ENCODE assay signal across 10 cellular contexts in the genomic region with DNA sequence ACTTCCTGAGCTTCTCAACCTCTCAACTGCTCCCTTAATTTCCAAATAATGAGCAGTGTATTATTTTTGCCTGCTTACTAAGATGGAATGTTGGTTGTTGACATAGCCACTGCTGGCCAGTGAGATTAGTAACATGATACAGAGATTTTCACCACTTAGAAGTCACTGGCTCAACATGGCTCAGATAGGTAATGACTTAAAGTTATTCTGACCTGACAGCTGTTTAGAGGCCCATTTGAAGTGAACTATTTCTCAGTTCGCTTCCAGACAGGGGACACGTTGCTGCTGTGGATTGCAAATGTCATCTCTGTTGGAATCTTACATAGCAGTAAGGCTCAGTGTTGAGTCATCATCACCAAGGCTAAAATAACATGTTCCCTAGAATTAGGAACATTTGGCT.
DNase-seq lines count a peak whose midpoint lies in the region; ATAC-seq, FAIRE-seq and TF ChIP-seq lines count a peak whose summit lies in the region.
"Had no signal": no experiment of that assay in that cellular context is flagged by ENCODE, and none has a peak within 500 bp of the region (broad histone marks: within the 10 kb centered on the region; RNA-seq: fewer than 3 reads in every experiment).

No MANE protein-coding gene starts in this region.

- H3K9ac ChIP-seq in endothelial cell of umbilical vein (replicated peaks; ENCODE audit: extremely low read depth, insufficient read depth, low read length) (no peak overlapping the region), neural progenitor cell (no peak overlapping the region), MM.1S (ENCODE audit: low read length) (no peak overlapping the region)

- H3K36me3 Mint-ChIP-seq in neural progenitor cell (peaks cover 7% of the 10 kb centered on the region), immature natural killer cell (no peaks in the 10 kb centered on the region)
- no peaks in the 10 kb centered on the region for H3K36me3 Mint-ChIP-seq in stimulated activated effector memory CD8-positive, alpha-beta T cell treated with anti-CD3 and anti-CD28 coated beads, Interleukin-12 subunit alpha, Interleukin-12 subunit beta, amount 100 ng/mL, for 72 hours

- H4K20me1 ChIP-seq in endothelial cell of umbilical vein (replicated peaks; ENCODE audit: control insufficient read depth, extremely low read depth, insufficient read depth, low read length) (no peaks in the 10 kb centered on the region), neural progenitor cell (ENCODE audit: low read depth) (no peaks in the 10 kb centered on the region), MM.1S (ENCODE audit: insufficient read depth, low read length) (no peaks in the 10 kb centered on the region)

- H3K9me1 ChIP-seq in endothelial cell of umbilical vein (replicated peaks; ENCODE audit: control insufficient read depth, extremely low read depth, insufficient read depth, low read length): no peaks in the 10 kb centered on the region

- peak overlapping the region; percentile 49 for H3K4me3 Mint-ChIP-seq in neural progenitor cell
- H3K4me3 Mint-ChIP-seq in stimulated activated effector memory CD8-positive, alpha-beta T cell treated with anti-CD3 and anti-CD28 coated beads, Interleukin-12 subunit alpha, Interleukin-12 subunit beta, amount 100 ng/mL, for 72 hours: no peak overlapping the region
- no peak overlapping the region for H3K4me3 Mint-ChIP-seq in immature natural killer cell

- TF ChIP-seq CTCF in endothelial cell of umbilical vein (IDR thresholded peaks at IDR 0.05; ENCODE audit: extremely low read depth in 1 of 2, insufficient read depth in 1 of 2, low read depth in 1 of 2, low read length in 2 of 2) (no peak), neural progenitor cell (IDR thresholded peaks at IDR 0.05) (no peak), MM.1S (IDR thresholded peaks at IDR 0.05; ENCODE audit: low read length) (no peak)

- H3K27me3 Mint-ChIP-seq in neural progenitor cell (ENCODE audit: insufficient read depth, low read depth) (peaks cover 8% of the 10 kb centered on the region), immature natural killer cell (ENCODE audit: low read depth in 3 of 3) (peaks cover 0 to 1% (median 0%) of the 10 kb centered on the region in 3 donors)

- ATAC-seq in stimulated activated effector memory CD8-positive, alpha-beta T cell treated with anti-CD3 and anti-CD28 coated beads, Interleukin-12 subunit alpha, Interleukin-12 subunit beta, amount 100 ng/mL, for 72 hours: no peak

- DNase-seq in Ammon's horn (ENCODE audit: low spot score) (peak; percentile 51), NCI-H2196 treated with DMSO at 0.1 percent for 48 hours (lab: John Stamatoyannopoulos, UW; ENCODE audit: unreplicated experiment) (peak; percentile 26), endothelial cell of umbilical vein (ENCODE audit: low read depth, low spot score) (peak; percentile 51), neural progenitor cell (ENCODE audit: low spot score) (peak; percentile 33), NCI-H1092 (lab: John Stamatoyannopoulos, UW) (no peak), immature natural killer cell (no peak), MM.1S (no peak)
- no peak for DNase-seq in stimulated activated effector memory CD8-positive, alpha-beta T cell treated with anti-CD3 and anti-CD28 coated beads, Interleukin-12 subunit alpha, Interleukin-12 subunit beta, amount 100 ng/mL, for 72 hours (ENCODE audit: low spot score in 2 of 2)
- DNase-seq: DMS79, NCI-H2107 had no signal

- no TSS peak for BruUV-seq in endothelial cell of umbilical vein (replicated peaks; lab: Mats Ljungman, UMichigan)

- FAIRE-seq in endothelial cell of umbilical vein (lab: Jason Lieb, UNC): peak; percentile 64

- H3K27me3 ChIP-seq in endothelial cell of umbilical vein (ENCODE audit: control insufficient read depth in 2 of 2, insufficient read depth in 2 of 2, low read length in 2 of 2) (no peaks in the 10 kb centered on the region), neural progenitor cell (no peaks in the 10 kb centered on the region), MM.1S (replicated peaks; ENCODE audit: insufficient read depth, low read length) (no peaks in the 10 kb centered on the region)

- H3F3A ChIP-seq in neural progenitor cell (ENCODE audit: low read depth): peaks cover 25% of the 10 kb centered on the region
- no peaks in the 10 kb centered on the region for H3F3A ChIP-seq in MM.1S (ENCODE audit: insufficient read depth, low read length)

- no peaks in the 10 kb centered on the region for H3K36me3 ChIP-seq in endothelial cell of umbilical vein (ENCODE audit: control insufficient read depth in 2 of 2, extremely low read depth in 1 of 2, insufficient read depth in 2 of 2, low read length in 2 of 2)
- no peaks in the 10 kb centered on the region for H3K36me3 ChIP-seq in neural progenitor cell
- no peaks in the 10 kb centered on the region for H3K36me3 ChIP-seq in MM.1S (replicated peaks; ENCODE audit: insufficient read depth, low read length)

- CTCF ChIA-PET in endothelial cell of umbilical vein (lab: Charles Lee): interaction anchor here (0.8 to 1.1 kb wide), 2 partner anchors 9 to 46 kb away, joined by 3 to 4 read pairs; no protein-coding TSS in a partner anchor

- H3K79me2 ChIP-seq in endothelial cell of umbilical vein (ENCODE audit: control insufficient read depth, insufficient read depth, low read length) (no peaks in the 10 kb centered on the region), neural progenitor cell (ENCODE audit: low read depth) (no peaks in the 10 kb centered on the region), MM.1S (ENCODE audit: low read length) (no peaks in the 10 kb centered on the region)

- POLR2A ChIA-PET in endothelial cell of umbilical vein (lab: Charles Lee): no interaction called here

- no peak for TF ChIP-seq POLR2A in endothelial cell of umbilical vein (IDR thresholded peaks at IDR 0.05; ENCODE audit: low read depth, low read length)

- no peaks in the 10 kb centered on the region for H3K9me2 ChIP-seq in MM.1S (replicated peaks; ENCODE audit: insufficient read depth, low read length)

- H3K4me3 ChIP-seq in endothelial cell of umbilical vein (replicated peaks in 1 of 3; ENCODE audit: insufficient read depth in 1 of 3, low read depth in 1 of 3, low read length in 3 of 3) (no peak overlapping the region), neural progenitor cell (no peak overlapping the region), MM.1S (ENCODE audit: low read length) (no peak overlapping the region)

- intact Hi-C loops in endothelial cell of umbilical vein (cut with micrococcal nuclease): no loop called here

- H3K9me3 ChIP-seq in endothelial cell of umbilical vein (replicated peaks; ENCODE audit: control insufficient read depth, insufficient read depth, low read length) (no peaks in the 10 kb centered on the region), neural progenitor cell (ENCODE audit: low read depth) (no peaks in the 10 kb centered on the region), MM.1S (replicated peaks; ENCODE audit: insufficient read depth, low read length) (no peaks in the 10 kb centered on the region)

- H2AFZ ChIP-seq in endothelial cell of umbilical vein (ENCODE audit: low read depth, low read length): peak overlapping the region; percentile 36
- no peak overlapping the region for H2AFZ ChIP-seq in neural progenitor cell (replicated peaks)
- no peak overlapping the region for H2AFZ ChIP-seq in MM.1S (ENCODE audit: low read length)

- H3K4me1 ChIP-seq in endothelial cell of umbilical vein (ENCODE audit: control insufficient read depth, extremely low read depth, insufficient read depth, low read length) (peaks cover 6% of the 10 kb centered on the region), neural progenitor cell (peaks cover 48% of the 10 kb centered on the region), MM.1S (ENCODE audit: low read length) (no peaks in the 10 kb centered on the region)

- no peak overlapping the region for H3K27ac Mint-ChIP-seq in neural progenitor cell
- H3K27ac Mint-ChIP-seq in stimulated activated effector memory CD8-positive, alpha-beta T cell treated with anti-CD3 and anti-CD28 coated beads, Interleukin-12 subunit alpha, Interleukin-12 subunit beta, amount 100 ng/mL, for 72 hours: no peak overlapping the region
- no peak overlapping the region for H3K27ac Mint-ChIP-seq in immature natural killer cell

- H3K9me3 Mint-ChIP-seq in neural progenitor cell (peaks cover 15% of the 10 kb centered on the region), immature natural killer cell (peaks cover 0 to 5% (median 0%) of the 10 kb centered on the region in 6 donors)
- no peaks in the 10 kb centered on the region for H3K9me3 Mint-ChIP-seq in stimulated activated effector memory CD8-positive, alpha-beta T cell treated with anti-CD3 and anti-CD28 coated beads, Interleukin-12 subunit alpha, Interleukin-12 subunit beta, amount 100 ng/mL, for 72 hours

- no peak overlapping the region for H3K4me2 ChIP-seq in endothelial cell of umbilical vein (ENCODE audit: insufficient read depth, low read length)
- H3K4me2 ChIP-seq in neural progenitor cell: peak overlapping the region; percentile 39
- H3K4me2 ChIP-seq in MM.1S (ENCODE audit: low read depth, low read length): no peak overlapping the region

- H3K4me1 Mint-ChIP-seq in neural progenitor cell (peaks cover 49% of the 10 kb centered on the region), immature natural killer cell (no peaks in the 10 kb centered on the region)
- H3K4me1 Mint-ChIP-seq in stimulated activated effector memory CD8-positive, alpha-beta T cell treated with anti-CD3 and anti-CD28 coated beads, Interleukin-12 subunit alpha, Interleukin-12 subunit beta, amount 100 ng/mL, for 72 hours: no peaks in the 10 kb centered on the region

- H3K27ac ChIP-seq in endothelial cell of umbilical vein (ENCODE audit: insufficient read depth, low read depth, low read length) (peak overlapping the region; percentile 6), neural progenitor cell (peak overlapping the region; percentile 19), MM.1S (ENCODE audit: low read length) (no peak overlapping the region)

- dilution Hi-C loops in endothelial cell of umbilical vein (cut with MboI; ENCODE audit: extremely low pct_ligation_motif_present, low sequenced_read_pairs): no loop called here

TF ChIP-seq in endothelial cell of umbilical vein, 7 proteins besides CTCF, POLR2A, EP300 and RAD21:
- TF ChIP-seq GATA2 (IDR thresholded peaks at IDR 0.05; ENCODE audit: insufficient read depth, insufficient read length, low read depth, low read length) (peak; percentile 40), MYC (IDR thresholded peaks at IDR 0.05; ENCODE audit: low read depth, low read length) (no peak)

Comparison
In these comparisons a context has a peak if more than half of its experiments do, and no peak if none do; other contexts are left out.
1. DNase-seq: peak in Ammon's horn (single experiment), NCI-H2196 treated with DMSO at 0.1 percent for 48 hours (single experiment), endothelial cell of umbilical vein (single experiment) and neural progenitor cell (single experiment); none in stimulated activated effector memory CD8-positive, alpha-beta T cell treated with anti-CD3 and anti-CD28 coated beads, Interleukin-12 subunit alpha, Interleukin-12 subunit beta, amount 100 ng/mL, for 72 hours (0 of 2), NCI-H1092 (single experiment), immature natural killer cell (0 of 3) and MM.1S (single experiment).